Comparison of ENCODE assay signal across 10 cellular contexts in genomic region chr9:121895836-121896544, GRCh38.
DNase-seq lines count a peak whose midpoint lies in the region; ATAC-seq and TF ChIP-seq lines count a peak whose summit lies in the region.
"Had no signal": no experiment of that assay in that cellular context is flagged by ENCODE, and none has a peak within 500 bp of the region (broad histone marks: within the 10 kb centered on the region; RNA-seq: fewer than 3 reads in every experiment).

No MANE protein-coding gene starts in this region.

- H3K27ac ChIP-seq in SJCRH30: no peak overlapping the region
- peak overlapping the region in 1 of 4 donors; percentile 25 for H3K27ac ChIP-seq in sigmoid colon
- H3K27ac ChIP-seq: 22Rv1 had no signal

- H3K36me3 ChIP-seq in SJCRH30 (no peaks in the 10 kb centered on the region), sigmoid colon (no peaks in the 10 kb centered on the region)

- H3K4me3 ChIP-seq in SJCRH30 (no peak overlapping the region), fibroblast of the aortic adventitia (ENCODE audit: low read depth, low read length) (no peak overlapping the region), sigmoid colon (no peak overlapping the region)

- TF ChIP-seq POLR2A in sigmoid colon (IDR thresholded peaks at IDR 0.05): no peak

- no peak for TF ChIP-seq CTCF in fibroblast of the aortic adventitia (IDR thresholded peaks at IDR 0.05; ENCODE audit: insufficient read depth, low read length)
- TF ChIP-seq CTCF in sigmoid colon (IDR thresholded peaks at IDR 0.05): peak in 1 of 4 experiments; percentile 22

- no peak for ATAC-seq in HG03097 (IDR thresholded peaks at IDR 0.05; ENCODE audit: low FRiP score, unreplicated experiment)

- TF ChIP-seq EP300 in sigmoid colon (IDR thresholded peaks at IDR 0.05): no peak

- 29 to 65% methylated on average over 12 of the region's 12 CpGs for WGBS in sigmoid colon, 2 donors

- H3K4me1 ChIP-seq in SJCRH30 (peaks cover 5% of the 10 kb centered on the region), sigmoid colon (peaks cover 0 to 4% (median 2%) of the 10 kb centered on the region in 4 donors)

- H3K27me3 ChIP-seq in SJCRH30: no peaks in the 10 kb centered on the region
- no peaks in the 10 kb centered on the region for H3K27me3 ChIP-seq in sigmoid colon

- H3K9me3 ChIP-seq in SJCRH30 (replicated peaks) (peaks cover 11% of the 10 kb centered on the region), sigmoid colon (peaks cover 0 to 3% (median 0%) of the 10 kb centered on the region in 4 donors)

- DNase-seq in DMS 273 (lab: John Stamatoyannopoulos, UW; ENCODE audit: unreplicated experiment): peak; percentile 37
- DNase-seq in DMS 273 treated with DMSO at 0.1 percent for 48 hours (lab: John Stamatoyannopoulos, UW): no peak
- peak; percentile 28 to 56 for DNase-seq in SJCRH30
- peak; percentile 90 for DNase-seq in fibroblast of the aortic adventitia (ENCODE audit: low read depth)
- DNase-seq in sigmoid colon: peak; percentile 76
- DNase-seq in effector CD4-positive, alpha-beta T cell: no peak
- DNase-seq in cortex of kidney (lab: John Stamatoyannopoulos, UW): no peak
- DNase-seq: NCI-H1417 treated with DMSO at 0.1 percent for 48 hours had no signal

- intact Hi-C loops in sigmoid colon (cut with DNase I): loop anchor here (10.0 kb wide), 1 partner anchor 201 kb away; no protein-coding TSS in a partner anchor

Comparison
In these comparisons a context has a peak if more than half of its experiments do, and no peak if none do; other contexts are left out.
1. DNase-seq: peak in DMS 273 (single experiment), SJCRH30 (2 of 2), fibroblast of the aortic adventitia (single experiment) and sigmoid colon (single experiment); none in DMS 273 treated with DMSO at 0.1 percent for 48 hours (single experiment), effector CD4-positive, alpha-beta T cell (single experiment) and cortex of kidney (single experiment).